Comparison of ENCODE assay signal across 20 cellular contexts in the genomic region with DNA sequence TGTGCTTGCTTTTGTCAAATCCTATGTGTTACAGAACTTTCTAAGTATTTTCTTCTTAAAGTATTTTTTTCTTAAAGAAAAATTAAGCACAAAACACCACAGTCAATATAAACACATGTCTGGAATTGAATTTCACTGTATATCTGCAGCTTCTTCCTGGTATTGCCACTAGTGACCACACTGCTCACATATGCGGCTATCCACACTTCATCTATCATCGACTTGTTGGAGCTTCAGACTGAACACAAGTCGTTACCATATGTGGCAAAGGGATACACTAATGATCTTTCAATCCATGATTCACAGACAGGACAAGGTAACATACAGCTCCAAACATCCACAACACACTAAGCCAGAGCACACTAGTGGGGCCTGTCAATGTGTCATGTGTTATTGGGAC.
DNase-seq lines count a peak whose midpoint lies in the region; TF ChIP-seq lines count a peak whose summit lies in the region.
"Had no signal": no experiment of that assay in that cellular context is flagged by ENCODE, and none has a peak within 500 bp of the region (broad histone marks: within the 10 kb centered on the region; RNA-seq: fewer than 3 reads in every experiment).

No MANE protein-coding gene starts in this region.

- H3K9me2 ChIP-seq in OCI-LY7 (ENCODE audit: insufficient read depth, low read length): no peaks in the 10 kb centered on the region

- TF ChIP-seq EP300 in stomach (IDR thresholded peaks at IDR 0.05): no peak

- no peaks in the 10 kb centered on the region for H4K20me1 ChIP-seq in OCI-LY7 (ENCODE audit: insufficient read depth, low read length)
- H4K20me1 ChIP-seq: BLaER1 treated with 17β-estradiol and CSF1 and Interleukin-3, amounts not matched to agents 10 nM and 100 nM had no signal

- H2AFZ ChIP-seq in OCI-LY7 (ENCODE audit: low read length): 0 out of 2 replicates have a peak overlapping the region, but pooled peaks have one; percentile 36
- H2AFZ ChIP-seq: GM23248 had no signal

- BruUV-seq in OCI-LY7 (replicated peaks; lab: Mats Ljungman, UMichigan): no TSS peak

- H3K9me3 ChIP-seq in OCI-LY7 (ENCODE audit: low read length) (no peaks in the 10 kb centered on the region), stomach (no peaks in the 10 kb centered on the region)
- H3K9me3 ChIP-seq: BE2C had no signal

- H3K4me1 ChIP-seq in OCI-LY7 (ENCODE audit: insufficient read depth, low read length, poor library complexity, severe bottlenecking) (peaks cover 5% of the 10 kb centered on the region), stomach (no peaks in the 10 kb centered on the region)

- H3K27me3 Mint-ChIP-seq in glutamatergic neuron (ENCODE audit: unreplicated experiment): peaks cover 5% of the 10 kb centered on the region
- H3K27me3 Mint-ChIP-seq: CD4-positive, alpha-beta T cell; CD8-positive, alpha-beta memory T cell had no signal

- POLR2A ChIA-PET in OCI-LY7 (lab: Charles Lee): interaction anchor here (0.9 to 1.0 kb wide), 2 partner anchors 22 to 70 kb away, joined by 3 to 4 read pairs; no protein-coding TSS in a partner anchor

- H3K4me3 ChIP-seq in AG10803 (ENCODE audit: low read length) (no peak overlapping the region), OCI-LY7 (ENCODE audit: low read depth, low read length, poor library complexity, severe bottlenecking) (no peak overlapping the region), stomach (no peak overlapping the region), foreskin fibroblast (ENCODE audit: low read depth in 1 of 2, low read length in 2 of 2) (no peak overlapping the region)
- H3K4me3 ChIP-seq: BLaER1 treated with 17β-estradiol and CSF1 and Interleukin-3, amounts not matched to agents 10 nM and 100 nM; GM12878; GM23248 had no signal

- peaks cover 39% of the 10 kb centered on the region for H3K4me1 Mint-ChIP-seq in glutamatergic neuron (ENCODE audit: low read depth, unreplicated experiment)
- H3K4me1 Mint-ChIP-seq: CD14-positive monocyte; CD8-positive, alpha-beta memory T cell had no signal

- DNase-seq in AG10803 (ENCODE audit: low read depth) (peak; percentile 14), OCI-LY7 (ENCODE audit: low spot score) (no peak), glutamatergic neuron (no peak), stomach (no peak), foreskin fibroblast (no peak), NCI-H2196 treated with DMSO at 0.1 percent for 48 hours (lab: John Stamatoyannopoulos, UW; ENCODE audit: unreplicated experiment) (no peak)
- DNase-seq: AML-193; BE2C; CD4-positive, alpha-beta T cell; CD8-positive, alpha-beta memory T cell; DMS 273 treated with DMSO at 0.1 percent for 48 hours; DMS79; EL; GDM1; GM23248; H7; HCEC 1CT had no signal

- H3K27ac Mint-ChIP-seq in glutamatergic neuron (ENCODE audit: unreplicated experiment): peak overlapping the region; percentile 50
- H3K27ac Mint-ChIP-seq: CD14-positive monocyte; CD4-positive, alpha-beta T cell; CD8-positive, alpha-beta memory T cell had no signal

- peaks cover 5% of the 10 kb centered on the region for H3K9me3 Mint-ChIP-seq in glutamatergic neuron (ENCODE audit: unreplicated experiment)

- H3K4me2 ChIP-seq in OCI-LY7 (ENCODE audit: low read length): no peak overlapping the region

- WGBS in stomach, 5 donors: 81 to 91% (median 82%) methylated on average over 3 of the region's 3 CpGs

- H3K36me3 ChIP-seq in OCI-LY7 (ENCODE audit: insufficient read depth, low read length) (no peaks in the 10 kb centered on the region), stomach (no peaks in the 10 kb centered on the region)
- H3K36me3 ChIP-seq: BE2C had no signal

- H3K27me3 ChIP-seq in stomach: no peaks in the 10 kb centered on the region
- H3K27me3 ChIP-seq: BE2C; BLaER1 treated with 17β-estradiol and CSF1 and Interleukin-3, amounts not matched to agents 10 nM and 100 nM had no signal

- H3K79me2 ChIP-seq in OCI-LY7 (ENCODE audit: insufficient read depth, low read depth, low read length): no peaks in the 10 kb centered on the region

- H3K36me3 Mint-ChIP-seq in glutamatergic neuron (ENCODE audit: unreplicated experiment): no peaks in the 10 kb centered on the region
- H3K36me3 Mint-ChIP-seq: CD14-positive monocyte; CD8-positive, alpha-beta memory T cell had no signal

- intact Hi-C loops in OCI-LY7 (cut with micrococcal nuclease; ENCODE audit: unreplicated experiment): no loop called here
- intact Hi-C loops in stomach (cut with DNase I; ENCODE audit: low total_unique reads): no loop called here

- TF ChIP-seq POLR2A in stomach (IDR thresholded peaks at IDR 0.05): no peak

- CTCF ChIA-PET in OCI-LY7 (lab: Charles Lee; ENCODE audit: unreplicated experiment): no interaction called here

- TF ChIP-seq CTCF in AG10803 (conservative IDR thresholded peaks at IDR 0.05; ENCODE audit: low read length): no peak
- TF ChIP-seq CTCF in OCI-LY7 (conservative IDR thresholded peaks at IDR 0.05; ENCODE audit: low read length): no peak
- TF ChIP-seq CTCF in glutamatergic neuron (IDR thresholded peaks at IDR 0.05; ENCODE audit: partially characterized antibody, unreplicated experiment): no peak
- no peak for TF ChIP-seq CTCF in stomach (IDR thresholded peaks at IDR 0.05)
- no peak for TF ChIP-seq CTCF in foreskin fibroblast (IDR thresholded peaks at IDR 0.05; ENCODE audit: low read depth, low read length)

- H3K27ac ChIP-seq in OCI-LY7 (ENCODE audit: low read depth, low read length, poor library complexity, severe bottlenecking): no peak overlapping the region
- H3K27ac ChIP-seq in stomach: no peak overlapping the region
- H3K27ac ChIP-seq: BLaER1 treated with 17β-estradiol and CSF1 and Interleukin-3, amounts not matched to agents 10 nM and 100 nM; GM23248 had no signal

- no peak overlapping the region for H3K4me3 Mint-ChIP-seq in glutamatergic neuron (ENCODE audit: unreplicated experiment)
- H3K4me3 Mint-ChIP-seq: CD14-positive monocyte; CD4-positive, alpha-beta T cell; CD8-positive, alpha-beta memory T cell had no signal
